In the genomic region with DNA sequence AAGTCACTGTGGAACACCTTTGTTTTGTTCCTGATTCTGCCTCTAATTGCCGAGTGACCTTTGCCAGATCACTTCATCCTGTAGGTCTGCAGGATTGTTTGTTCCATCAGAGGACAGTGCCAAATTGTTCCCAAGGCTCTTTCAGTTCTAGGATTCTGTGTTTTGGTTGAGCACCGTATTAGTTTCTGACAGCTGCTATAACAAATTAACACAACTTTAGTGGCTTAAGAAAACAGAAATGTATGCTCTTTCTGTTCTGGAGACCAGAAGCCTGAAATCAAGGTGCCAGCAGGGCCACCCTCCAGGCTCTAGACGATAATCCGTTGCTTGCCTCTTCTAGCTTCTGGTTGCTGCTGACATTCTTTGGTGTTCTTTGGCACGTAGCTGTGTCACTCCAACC, we compare ENCODE assay signal across 22 cellular contexts. TPM values are rescaled to one million over a fixed set of nuclear protein-coding genes. Genes with fewer than 3 reads are reported as not detected.
"Had no signal": no experiment of that assay in that cellular context is flagged by ENCODE, and none has a peak within 500 bp of the region (broad histone marks: within the 10 kb centered on the region; RNA-seq: fewer than 3 reads in every experiment).

No MANE protein-coding gene starts in this region.

- H3K27me3 ChIP-seq: breast epithelium had no signal

- H3K4me2 ChIP-seq: PC-9 had no signal

- H3K36me3 ChIP-seq: breast epithelium had no signal

- H3K27ac ChIP-seq: breast epithelium, PC-9 had no signal

- ATAC-seq: activated CD8-positive, alpha-beta T cell treated with anti-CD3 and anti-CD28 coated beads, Interleukin-2, amount 10 ng/mL, durations not matched to agents 7 days and 5 days; WTC11 had no signal

- H3K4me3 ChIP-seq: breast epithelium, PC-9 had no signal

- DNase-seq: activated CD4-positive, alpha-beta T cell treated with anti-CD3 and anti-CD28 coated beads for 48 hours; activated CD4-positive, alpha-beta T cell treated with anti-CD3 and anti-CD28 coated beads, Interleukin-2, amount 50 U/mL, for 4 hours; activated CD4-positive, CD25-positive, alpha-beta regulatory T cell treated with anti-CD3 and anti-CD28 coated beads, Interleukin-2, amount 50 U/mL, for 72 hours; activated CD8-positive, alpha-beta T cell treated with anti-CD3 and anti-CD28 coated beads, Interleukin-2, amount 10 ng/mL, durations not matched to agents 7 days and 5 days; activated effector memory CD4-positive, alpha-beta T cell treated with Interleukin-2 at 50 U/mL for 16 hours; activated naive CD4-positive, alpha-beta T cell; activated T-cell treated with anti-CD3 and anti-CD28 coated beads, Interleukin-2, amount 50 U/mL, for 24 hours; aorta; Karpas-422; MM.1S; NCI-H1105; NCI-H1436; NCI-H1694 treated with DMSO at 0.1 percent for 48 hours; NCI-H2081; NCI-H510A treated with DMSO at 0.1 percent for 48 hours; NCI-H69; PC-9; SHP77 treated with DMSO at 0.1 percent for 48 hours had no signal

- H2AFZ ChIP-seq: PC-9 had no signal

- H3K9me3 ChIP-seq: breast epithelium had no signal

RNA-seq across cellular contexts. Expression of a gene that starts 3.4 kb away (rescaled TPM):
- total RNA-seq: activated CD8-positive, alpha-beta T cell treated with anti-CD3 and anti-CD28 coated beads, Interleukin-2, amount 10 ng/mL, durations not matched to agents 7 days and 5 days; activated T-helper 1 cell treated with anti-CD3 and anti-CD28 coated beads, Interleukin-12 subunit alpha, Interleukin-12 subunit beta, Interleukin-2, Interleukin-4 antibody, amounts not matched to agents 30 ng/mL and 10 ng/mL and 1 ng/mL, durations not matched to agents 14 hours and 24 hours and 36 hours; PC-9; SK-MEL-5 had no signal

RNA-seq across cellular contexts. Expression of a gene that starts 20.6 kb away (rescaled TPM):
- total RNA-seq: activated CD8-positive, alpha-beta T cell treated with anti-CD3 and anti-CD28 coated beads, Interleukin-2, amount 10 ng/mL, durations not matched to agents 7 days and 5 days; activated T-helper 1 cell treated with anti-CD3 and anti-CD28 coated beads, Interleukin-12 subunit alpha, Interleukin-12 subunit beta, Interleukin-2, Interleukin-4 antibody, amounts not matched to agents 30 ng/mL and 10 ng/mL and 1 ng/mL, durations not matched to agents 14 hours and 24 hours and 36 hours; aorta; breast epithelium; PC-9; SK-MEL-5; WTC11 had no signal
- polyA plus RNA-seq: aorta had no signal

RNA-seq across cellular contexts. Expression of a gene that starts 52.4 kb away (rescaled TPM):
- total RNA-seq: activated CD8-positive, alpha-beta T cell treated with anti-CD3 and anti-CD28 coated beads, Interleukin-2, amount 10 ng/mL, durations not matched to agents 7 days and 5 days; aorta; PC-9; WTC11 had no signal
- polyA plus RNA-seq: aorta had no signal
